ENCODE assay signal across 26 cellular contexts in genomic region chr2:46146866-46147502, GRCh38.
DNase-seq lines count a peak whose midpoint lies in the region; ATAC-seq and TF ChIP-seq lines count a peak whose summit lies in the region.
"Had no signal": no experiment of that assay in that cellular context is flagged by ENCODE, and none has a peak within 500 bp of the region (broad histone marks: within the 10 kb centered on the region; RNA-seq: fewer than 3 reads in every experiment).

No MANE protein-coding gene starts in this region.

- peak overlapping the region; percentile 59 for H3K9ac ChIP-seq in Loucy (ENCODE audit: low read depth, low read length, poor library complexity, severe bottlenecking)

- peak overlapping the region; percentile 67 for H3K4me2 ChIP-seq in Loucy (ENCODE audit: low read depth, low read length, poor library complexity, severe bottlenecking)

- TF ChIP-seq CTCF in natural killer cell (IDR thresholded peaks at IDR 0.05) (no peak), Loucy (conservative IDR thresholded peaks at IDR 0.05; ENCODE audit: low read length) (no peak), upper lobe of right lung (IDR thresholded peaks at IDR 0.05) (no peak), RWPE1 (conservative IDR thresholded peaks at IDR 0.05; ENCODE audit: low read depth) (no peak)

- CTCF ChIA-PET in RWPE1 (lab: Yijun Ruan, JAX) = no interaction called here

- H3K9me2 ChIP-seq in Loucy (replicated peaks; ENCODE audit: low read depth, low read length) = no peaks in the 10 kb centered on the region

- H3K36me3 Mint-ChIP-seq in natural killer cell treated with Interleukin-12 subunit alpha and Interleukin-12 subunit beta and Interleukin-15 and Interleukin-18, amount 100 ng/mL, for 72 hours = peaks cover 4% of the 10 kb centered on the region
- no peaks in the 10 kb centered on the region for H3K36me3 Mint-ChIP-seq in natural killer cell
- H3K36me3 Mint-ChIP-seq in activated naive CD8-positive, alpha-beta T cell treated with anti-CD3 and anti-CD28 coated beads, Interleukin-2, amount 50 U/mL, for 24 hours (ENCODE audit: low read depth) = peaks cover 4% of the 10 kb centered on the region
- H3K36me3 Mint-ChIP-seq: WTC11 had no signal

- peak overlapping the region; percentile 40 to 74 for H3K27ac Mint-ChIP-seq in natural killer cell treated with Interleukin-12 subunit alpha and Interleukin-12 subunit beta and Interleukin-15 and Interleukin-18, amount 100 ng/mL, for 72 hours
- no peak overlapping the region for H3K27ac Mint-ChIP-seq in natural killer cell
- no peak overlapping the region for H3K27ac Mint-ChIP-seq in activated naive CD8-positive, alpha-beta T cell treated with anti-CD3 and anti-CD28 coated beads, Interleukin-2, amount 50 U/mL, for 24 hours
- H3K27ac Mint-ChIP-seq: activated CD4-positive, alpha-beta memory T cell treated with anti-CD3 and anti-CD28 coated beads for 36 hours; activated T-helper 1 cell treated with anti-CD3 and anti-CD28 coated beads, Interleukin-12 subunit alpha, Interleukin-12 subunit beta, Interleukin-2, Interleukin-4 antibody, amounts not matched to agents 30 ng/mL and 10 ng/mL and 1 ng/mL, durations not matched to agents 14 hours and 24 hours and 36 hours; nephron; WTC11 had no signal

- H3K79me2 ChIP-seq in Loucy (ENCODE audit: insufficient read depth, low read length) = no peaks in the 10 kb centered on the region

- peak overlapping the region; percentile 66 for H3K4me3 Mint-ChIP-seq in natural killer cell treated with Interleukin-12 subunit alpha and Interleukin-12 subunit beta and Interleukin-15 and Interleukin-18, amount 100 ng/mL, for 72 hours
- H3K4me3 Mint-ChIP-seq in natural killer cell = no peak overlapping the region
- H3K4me3 Mint-ChIP-seq in activated naive CD8-positive, alpha-beta T cell treated with anti-CD3 and anti-CD28 coated beads, Interleukin-2, amount 50 U/mL, for 24 hours = no peak overlapping the region
- H3K4me3 Mint-ChIP-seq: activated CD4-positive, alpha-beta memory T cell treated with anti-CD3 and anti-CD28 coated beads for 36 hours; activated T-helper 1 cell treated with anti-CD3 and anti-CD28 coated beads, Interleukin-12 subunit alpha, Interleukin-12 subunit beta, Interleukin-2, Interleukin-4 antibody, amounts not matched to agents 30 ng/mL and 10 ng/mL and 1 ng/mL, durations not matched to agents 14 hours and 24 hours and 36 hours; nephron; WTC11 had no signal

- H3K27ac ChIP-seq in upper lobe of right lung (peak overlapping the region; percentile 13), RWPE1 (no peak overlapping the region)
- H3K27ac ChIP-seq: cardiac muscle cell, dorsolateral prefrontal cortex, SJCRH30, transverse colon had no signal

- POLR2A ChIA-PET in RWPE1 (lab: Yijun Ruan, JAX; ENCODE audit: low non-redundant PET) = no interaction called here

- H3K27me3 Mint-ChIP-seq in natural killer cell treated with Interleukin-12 subunit alpha and Interleukin-12 subunit beta and Interleukin-15 and Interleukin-18, amount 100 ng/mL, for 72 hours = no peaks in the 10 kb centered on the region
- H3K27me3 Mint-ChIP-seq in natural killer cell (ENCODE audit: low read depth in 2 of 2) = no peaks in the 10 kb centered on the region
- H3K27me3 Mint-ChIP-seq in activated naive CD8-positive, alpha-beta T cell treated with anti-CD3 and anti-CD28 coated beads, Interleukin-2, amount 50 U/mL, for 24 hours = no peaks in the 10 kb centered on the region
- H3K27me3 Mint-ChIP-seq: activated CD4-positive, alpha-beta memory T cell treated with anti-CD3 and anti-CD28 coated beads for 36 hours had no signal

- no peaks in the 10 kb centered on the region for H3K9me3 Mint-ChIP-seq in natural killer cell treated with Interleukin-12 subunit alpha and Interleukin-12 subunit beta and Interleukin-15 and Interleukin-18, amount 100 ng/mL, for 72 hours
- H3K9me3 Mint-ChIP-seq in natural killer cell = no peaks in the 10 kb centered on the region
- no peaks in the 10 kb centered on the region for H3K9me3 Mint-ChIP-seq in activated naive CD8-positive, alpha-beta T cell treated with anti-CD3 and anti-CD28 coated beads, Interleukin-2, amount 50 U/mL, for 24 hours
- H3K9me3 Mint-ChIP-seq: activated CD4-positive, alpha-beta memory T cell treated with anti-CD3 and anti-CD28 coated beads for 36 hours; activated T-helper 1 cell treated with anti-CD3 and anti-CD28 coated beads, Interleukin-12 subunit alpha, Interleukin-12 subunit beta, Interleukin-2, Interleukin-4 antibody, amounts not matched to agents 30 ng/mL and 10 ng/mL and 1 ng/mL, durations not matched to agents 14 hours and 24 hours and 36 hours; nephron; WTC11 had no signal

- H3K4me3 ChIP-seq in Loucy (ENCODE audit: low read length, poor library complexity, severe bottlenecking) = no peak overlapping the region
- no peak overlapping the region for H3K4me3 ChIP-seq in upper lobe of right lung
- H3K4me3 ChIP-seq: cardiac muscle cell, dorsolateral prefrontal cortex, SJCRH30, transverse colon had no signal

- no peak for ATAC-seq in natural killer cell treated with Interleukin-12 subunit alpha and Interleukin-12 subunit beta and Interleukin-15 and Interleukin-18, amount 100 ng/mL, for 72 hours
- ATAC-seq in natural killer cell (no peak), upper lobe of right lung (no peak), left lobe of liver (no peak)
- peak; percentile 40 for ATAC-seq in activated naive CD8-positive, alpha-beta T cell treated with anti-CD3 and anti-CD28 coated beads, Interleukin-2, amount 50 U/mL, for 24 hours
- ATAC-seq: stimulated activated naive CD8-positive, alpha-beta T cell treated with anti-CD3 and anti-CD28 coated beads, Interleukin-15, Interleukin-2, amounts not matched to agents 100 U/mL and 50 U/mL, for 24 hours; WTC11 had no signal

- peaks cover 28 to 33% of the 10 kb centered on the region in 2 donors for H3K4me1 Mint-ChIP-seq in natural killer cell treated with Interleukin-12 subunit alpha and Interleukin-12 subunit beta and Interleukin-15 and Interleukin-18, amount 100 ng/mL, for 72 hours (ENCODE audit: low read depth in 2 of 2)
- peaks cover 17 to 29% of the 10 kb centered on the region in 2 donors for H3K4me1 Mint-ChIP-seq in natural killer cell
- H3K4me1 Mint-ChIP-seq in activated naive CD8-positive, alpha-beta T cell treated with anti-CD3 and anti-CD28 coated beads, Interleukin-2, amount 50 U/mL, for 24 hours = peaks cover 41% of the 10 kb centered on the region

- DNase-seq in natural killer cell treated with Interleukin-12 subunit alpha and Interleukin-12 subunit beta and Interleukin-15 and Interleukin-18, amount 100 ng/mL, for 72 hours (ENCODE audit: low spot score) = no peak
- DNase-seq in natural killer cell (no peak), upper lobe of right lung (no peak), left lobe of liver (ENCODE audit: low spot score) (no peak), RWPE1 (ENCODE audit: low spot score) (no peak)
- DNase-seq in activated naive CD8-positive, alpha-beta T cell treated with anti-CD3 and anti-CD28 coated beads, Interleukin-2, amount 50 U/mL, for 24 hours = no peak
- no peak for DNase-seq in activated CD4-positive, alpha-beta T cell treated with anti-CD3 and anti-CD28 coated beads for 48 hours
- DNase-seq: activated CD4-positive, alpha-beta memory T cell treated with anti-CD3 and anti-CD28 coated beads for 36 hours; amniotic stem cell; COR-L47; dorsolateral prefrontal cortex; foreskin melanocyte; hypothalamus; kidney; NCI-H1048; NCI-H2081; posterior cingulate gyrus; stimulated activated CD4-positive, alpha-beta T cell treated with anti-CD3 and anti-CD28 coated beads, Interleukin-1b, Interleukin-23, amount 100 ng/mL, for 48 hours; stimulated activated naive CD8-positive, alpha-beta T cell treated with anti-CD3 and anti-CD28 coated beads, Interleukin-15, Interleukin-2, amounts not matched to agents 100 U/mL and 50 U/mL, for 24 hours; transverse colon had no signal

- H3K4me1 ChIP-seq in Loucy (ENCODE audit: insufficient read depth, low read length, poor library complexity, severe bottlenecking) (peaks cover 58% of the 10 kb centered on the region), upper lobe of right lung (peaks cover 4% of the 10 kb centered on the region)
- H3K4me1 ChIP-seq: SJCRH30 had no signal

- H3K27me3 ChIP-seq in Loucy (ENCODE audit: insufficient read depth, low read length, poor library complexity, severe bottlenecking) = no peaks in the 10 kb centered on the region
- H3K27me3 ChIP-seq in upper lobe of right lung = no peaks in the 10 kb centered on the region
- H3K27me3 ChIP-seq: cardiac muscle cell, dorsolateral prefrontal cortex, SJCRH30, transverse colon had no signal

- H3K36me3 ChIP-seq in Loucy (ENCODE audit: insufficient read depth, low read length) (peaks cover 18% of the 10 kb centered on the region; the same call in 1 of the 2 replicates), upper lobe of right lung (peaks cover 13% of the 10 kb centered on the region)
- H3K36me3 ChIP-seq: cardiac muscle cell, transverse colon had no signal

- H3K9me3 ChIP-seq in Loucy (ENCODE audit: insufficient read depth, low read depth, low read length) (no peaks in the 10 kb centered on the region), upper lobe of right lung (no peaks in the 10 kb centered on the region)
- H3K9me3 ChIP-seq: SJCRH30, transverse colon had no signal

- no peaks in the 10 kb centered on the region for H4K20me1 ChIP-seq in Loucy (ENCODE audit: insufficient read depth, low read length, poor library complexity, severe bottlenecking)

- no peaks in the 10 kb centered on the region for H3F3A ChIP-seq in Loucy (ENCODE audit: low read depth)

- H2AFZ ChIP-seq in Loucy (ENCODE audit: low read length) = no peak overlapping the region

- intact Hi-C loops in natural killer cell (cut with micrococcal nuclease) (loop anchor here (1.0 kb wide), 1 partner anchor 30 kb away; no protein-coding TSS in a partner anchor), upper lobe of right lung (cut with DNase I) (no loop called here)

Comparison
In these comparisons a context has a peak if more than half of its experiments do, and no peak if none do; other contexts are left out.
1. H3K27ac Mint-ChIP-seq: peak in natural killer cell treated with Interleukin-12 subunit alpha and Interleukin-12 subunit beta and Interleukin-15 and Interleukin-18, amount 100 ng/mL, for 72 hours (2 of 2); none in natural killer cell (0 of 2) and activated naive CD8-positive, alpha-beta T cell treated with anti-CD3 and anti-CD28 coated beads, Interleukin-2, amount 50 U/mL, for 24 hours (single experiment).